ENCODE assay signal across 8 cellular contexts in the genomic region with DNA sequence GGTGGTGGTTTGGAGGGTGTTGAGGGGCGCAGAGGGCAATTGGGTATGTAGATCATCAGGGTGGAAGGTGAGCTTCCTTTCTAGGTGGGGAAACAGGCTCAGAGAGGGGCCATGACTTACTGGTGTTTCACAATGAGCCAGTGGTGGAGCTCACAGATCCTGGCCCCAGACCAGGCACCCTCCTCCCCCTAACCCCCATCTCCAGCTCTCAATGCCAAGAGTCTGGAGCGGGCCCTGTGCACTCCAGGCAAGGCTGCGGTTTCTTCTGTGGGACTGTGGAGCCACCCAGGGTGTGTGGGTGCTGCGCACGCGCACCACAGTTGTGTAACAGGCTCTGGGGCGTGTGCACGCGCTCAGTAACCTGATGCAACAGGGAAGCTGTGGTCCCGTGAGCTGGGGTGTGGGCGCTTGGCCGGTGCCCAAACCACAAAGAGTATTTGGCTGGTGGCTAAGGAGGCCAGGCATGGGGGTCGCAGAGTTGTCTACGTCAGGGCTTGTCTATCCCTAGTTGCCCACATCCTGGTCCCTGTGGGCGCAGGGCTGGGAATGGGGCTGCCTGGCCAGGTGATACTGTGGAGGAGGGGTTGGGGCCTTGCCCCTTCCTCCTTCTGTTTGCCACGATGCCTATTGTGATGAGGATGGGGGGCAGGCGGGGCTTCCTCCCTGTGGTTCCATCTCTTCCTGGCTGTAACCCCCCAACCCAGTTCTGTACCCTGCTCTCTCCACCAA. TPM values are rescaled to one million over a fixed set of nuclear protein-coding genes. Genes with fewer than 3 reads are reported as not detected.
DNase-seq lines count a peak whose midpoint lies in the region; ATAC-seq and TF ChIP-seq lines count a peak whose summit lies in the region.

No MANE protein-coding gene starts in this region.

- peaks cover 3% of the 10 kb centered on the region for H3K9me3 Mint-ChIP-seq in activated naive CD8-positive, alpha-beta T cell treated with anti-CD3 and anti-CD28 coated beads, Interleukin-2, amount 50 U/mL, for 24 hours
- H3K9me3 Mint-ChIP-seq in osteocyte (ENCODE audit: unreplicated experiment): no peaks in the 10 kb centered on the region

- no peaks in the 10 kb centered on the region for H3K27me3 ChIP-seq in kidney epithelial cell (ENCODE audit: control insufficient read depth, insufficient read depth, low read length)

- H3K27ac Mint-ChIP-seq in activated naive CD8-positive, alpha-beta T cell treated with anti-CD3 and anti-CD28 coated beads, Interleukin-2, amount 50 U/mL, for 24 hours: peak overlapping the region; percentile 83
- no peak overlapping the region for H3K27ac Mint-ChIP-seq in osteocyte (ENCODE audit: unreplicated experiment)

- H3K36me3 Mint-ChIP-seq in activated naive CD8-positive, alpha-beta T cell treated with anti-CD3 and anti-CD28 coated beads, Interleukin-2, amount 50 U/mL, for 24 hours (ENCODE audit: low read depth): no peaks in the 10 kb centered on the region
- no peaks in the 10 kb centered on the region for H3K36me3 Mint-ChIP-seq in osteocyte (ENCODE audit: unreplicated experiment)

- peaks cover 44% of the 10 kb centered on the region for H3K4me1 Mint-ChIP-seq in activated naive CD8-positive, alpha-beta T cell treated with anti-CD3 and anti-CD28 coated beads, Interleukin-2, amount 50 U/mL, for 24 hours
- H3K4me1 Mint-ChIP-seq in osteocyte (ENCODE audit: unreplicated experiment): peaks cover 31% of the 10 kb centered on the region

- ATAC-seq in GM21381 (IDR thresholded peaks at IDR 0.05; ENCODE audit: unreplicated experiment): peak; percentile 79
- ATAC-seq in activated naive CD8-positive, alpha-beta T cell treated with anti-CD3 and anti-CD28 coated beads, Interleukin-2, amount 50 U/mL, for 24 hours: peak; percentile 80

- no peak overlapping the region for H3K4me3 ChIP-seq in kidney epithelial cell (ENCODE audit: low read depth, low read length)

- no peak for TF ChIP-seq CTCF in kidney epithelial cell (IDR thresholded peaks at IDR 0.05; ENCODE audit: insufficient read depth, low read length, poor library complexity, severe bottlenecking)
- no peak for TF ChIP-seq CTCF in osteocyte (IDR thresholded peaks at IDR 0.05)

- H3K36me3 ChIP-seq in kidney epithelial cell (ENCODE audit: control insufficient read depth, insufficient read depth, low read length): no peaks in the 10 kb centered on the region

- H3K27me3 Mint-ChIP-seq in activated naive CD8-positive, alpha-beta T cell treated with anti-CD3 and anti-CD28 coated beads, Interleukin-2, amount 50 U/mL, for 24 hours: no peaks in the 10 kb centered on the region
- H3K27me3 Mint-ChIP-seq in osteocyte (ENCODE audit: unreplicated experiment): peaks cover 9% of the 10 kb centered on the region

- DNase-seq in CD1c-positive myeloid dendritic cell (ENCODE audit: extremely low spot score) (peak; percentile 98), KG1 (lab: John Stamatoyannopoulos, UW) (peak; percentile 83), T-helper 1 cell (peak; percentile 22 to 91 (median 43)), kidney epithelial cell (ENCODE audit: low read depth) (peak; percentile 45), osteocyte (ENCODE audit: extremely low spot score, unreplicated experiment) (no peak)
- peak; percentile 87 for DNase-seq in activated naive CD8-positive, alpha-beta T cell treated with anti-CD3 and anti-CD28 coated beads, Interleukin-2, amount 50 U/mL, for 24 hours
- DNase-seq in stimulated activated CD8-positive, alpha-beta memory T cell treated with anti-CD3 and anti-CD28 coated beads, Interleukin-15, amount 100 ng/mL, for 24 hours (ENCODE audit: low read depth): peak; percentile 37

- H3K4me3 Mint-ChIP-seq in activated naive CD8-positive, alpha-beta T cell treated with anti-CD3 and anti-CD28 coated beads, Interleukin-2, amount 50 U/mL, for 24 hours: peak overlapping the region; percentile 64
- no peak overlapping the region for H3K4me3 Mint-ChIP-seq in osteocyte (ENCODE audit: unreplicated experiment)

RNA-seq across cellular contexts. Expression of a gene that starts 37.5 kb away (rescaled TPM):
- total RNA-seq in kidney epithelial cell (76.1 and 78.9 TPM in 2 replicates), osteocyte (35.3 and 37.3 TPM in 2 replicates)

RNA-seq across cellular contexts. Expression of a gene that starts 44.9 kb away (rescaled TPM):
- total RNA-seq in kidney epithelial cell (236 and 264 TPM in 2 replicates), osteocyte (59.5 and 69.7 TPM in 2 replicates)
